ENCODE assay signal across 2 cellular contexts in the genomic region with DNA sequence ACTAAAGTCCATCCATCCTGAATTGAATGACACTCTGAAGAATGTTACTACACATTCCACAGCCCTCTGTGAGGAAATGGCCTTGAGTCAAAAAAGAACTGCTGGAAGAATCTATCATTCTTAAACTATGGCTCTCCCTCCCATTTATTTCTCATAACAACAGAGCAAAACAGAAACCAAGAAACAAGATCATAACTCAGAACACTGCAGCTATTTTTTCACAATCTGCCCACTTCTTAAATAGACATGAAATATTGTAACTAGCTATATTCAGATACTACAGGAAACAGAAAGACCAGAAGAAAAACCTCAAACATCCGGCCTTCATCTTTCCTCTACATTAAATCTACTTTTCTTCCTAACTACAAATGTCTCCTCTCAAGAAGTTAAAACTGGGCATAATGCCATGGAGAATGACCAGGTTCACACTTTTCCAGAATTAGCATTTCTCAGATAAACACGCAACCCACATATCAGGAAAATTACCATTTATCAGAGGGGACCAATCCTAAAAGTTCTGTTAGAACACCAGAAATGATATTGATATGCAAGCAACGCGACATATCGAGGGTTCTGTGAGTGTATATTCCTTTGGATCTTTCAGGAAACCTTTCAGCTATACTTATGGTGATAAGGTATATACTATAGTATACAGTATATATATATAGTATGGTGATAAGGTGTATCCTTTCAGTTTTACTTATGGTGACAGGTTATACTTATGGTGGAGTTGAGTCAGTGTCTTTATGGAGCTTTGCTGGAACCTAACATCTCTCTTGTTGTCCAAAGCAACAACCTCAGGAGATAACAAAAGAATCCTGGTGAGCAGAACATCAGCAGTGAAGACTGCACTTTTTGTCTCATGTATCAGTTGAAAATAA.
TF ChIP-seq lines count a peak whose summit lies in the region.

No MANE protein-coding gene starts in this region.

TF ChIP-seq in IMR-90, 13 proteins besides CTCF, POLR2A, EP300 and RAD21:
- TF ChIP-seq NFE2L2 (IDR thresholded peaks at IDR 0.05; ENCODE audit: low read depth, low read length), result no peak
- TF ChIP-seq RCOR1 (IDR thresholded peaks at IDR 0.05; ENCODE audit: insufficient replicate concordance, low read length), result no peak
- peak; percentile 37; the same call in 1 of the 2 replicates for TF ChIP-seq CEBPB (IDR thresholded peaks at IDR 0.05; ENCODE audit: low read depth, low read length)
TF ChIP-seq in IMR-90: peak in this region for 1.

TF ChIP-seq in HEK293T, 16 proteins besides CTCF, POLR2A, EP300 and RAD21:
- TF ChIP-seq FOXA1 (IDR thresholded peaks at IDR 0.05) (no peak), ZNF384 (IDR thresholded peaks at IDR 0.05) (no peak), ARNT (IDR thresholded peaks at IDR 0.05) (no peak), SP1 (IDR thresholded peaks at IDR 0.05) (no peak), ELF4 (IDR thresholded peaks at IDR 0.05) (no peak), TARDBP (IDR thresholded peaks at IDR 0.05) (no peak), FOXM1 (IDR thresholded peaks at IDR 0.05; ENCODE audit: borderline replicate concordance) (no peak), FOXK2 (IDR thresholded peaks at IDR 0.05) (no peak), BHLHE40 (IDR thresholded peaks at IDR 0.05; ENCODE audit: borderline replicate concordance) (no peak), CTBP1 (IDR thresholded peaks at IDR 0.05; ENCODE audit: borderline replicate concordance) (no peak), NFRKB (IDR thresholded peaks at IDR 0.05) (no peak), L3MBTL2 (conservative IDR thresholded peaks at IDR 0.05) (no peak), SUZ12 (IDR thresholded peaks at IDR 0.05) (no peak), LEF1 (IDR thresholded peaks at IDR 0.05; ENCODE audit: borderline replicate concordance) (no peak)
- TF ChIP-seq, protein P1, sequence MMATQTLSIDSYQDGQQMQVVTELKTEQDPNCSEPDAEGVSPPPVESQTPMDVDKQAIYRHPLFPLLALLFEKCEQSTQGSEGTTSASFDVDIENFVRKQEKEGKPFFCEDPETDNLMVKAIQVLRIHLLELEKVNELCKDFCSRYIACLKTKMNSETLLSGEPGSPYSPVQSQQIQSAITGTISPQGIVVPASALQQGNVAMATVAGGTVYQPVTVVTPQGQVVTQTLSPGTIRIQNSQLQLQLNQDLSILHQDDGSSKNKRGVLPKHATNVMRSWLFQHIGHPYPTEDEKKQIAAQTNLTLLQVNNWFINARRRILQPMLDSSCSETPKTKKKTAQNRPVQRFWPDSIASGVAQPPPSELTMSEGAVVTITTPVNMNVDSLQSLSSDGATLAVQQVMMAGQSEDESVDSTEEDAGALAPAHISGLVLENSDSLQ (IDR thresholded peaks at IDR 0.05), result no peak
